21 cellular contexts compared by ENCODE assay signal in the genomic region with DNA sequence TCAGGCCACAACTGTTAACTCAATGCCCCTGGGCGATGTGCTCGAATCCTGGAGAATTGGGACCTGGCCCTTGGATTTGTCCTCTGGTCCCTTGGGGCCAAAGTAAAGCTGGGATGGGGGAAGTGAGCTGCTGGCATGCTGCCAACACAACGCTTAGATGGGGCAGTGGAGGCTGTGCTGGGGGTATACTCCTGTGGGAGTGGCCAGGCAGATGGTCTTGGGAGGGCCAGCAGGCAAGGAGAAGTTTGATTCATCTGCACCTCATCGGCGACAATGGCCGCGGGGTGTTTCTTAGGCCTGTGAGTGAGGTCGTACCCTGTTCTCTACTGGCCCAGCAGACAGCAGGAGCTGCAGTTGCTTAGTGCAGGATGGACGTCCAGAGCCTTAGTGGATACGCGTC.
"Had no signal": no experiment of that assay in that cellular context is flagged by ENCODE, and none has a peak within 500 bp of the region (broad histone marks: within the 10 kb centered on the region; RNA-seq: fewer than 3 reads in every experiment).

No MANE protein-coding gene starts in this region.

- H3K36me3 ChIP-seq: ascending aorta had no signal

- ATAC-seq: activated CD4-positive, CD25-positive, alpha-beta regulatory T cell treated with anti-CD3 and anti-CD28 coated beads, Interleukin-2, amount 50 U/mL, for 24 hours had no signal

- H3K27me3 ChIP-seq: ascending aorta, body of pancreas had no signal

- FAIRE-seq: bronchial epithelial cell had no signal

- H3K4me1 ChIP-seq: ascending aorta, body of pancreas had no signal

- H3K9me3 ChIP-seq: ascending aorta, body of pancreas had no signal

- H3K4me3 ChIP-seq: ascending aorta, body of pancreas, SK-N-MC had no signal

- DNase-seq: activated CD4-positive, alpha-beta T cell treated with anti-CD3 and anti-CD28 coated beads for 4 hours; activated CD8-positive, alpha-beta memory T cell treated with anti-CD3 and anti-CD28 coated beads, Interleukin-2, amount 50 U/mL, for 48 hours; activated CD8-positive, alpha-beta T cell treated with anti-CD3 and anti-CD28 coated beads, Interleukin-2, amount 10 ng/mL, durations not matched to agents 7 days and 5 days; activated naive CD4-positive, alpha-beta T cell; activated naive CD8-positive, alpha-beta T cell treated with anti-CD3 and anti-CD28 coated beads, Interleukin-2, amount 50 U/mL, for 24 hours; activated T-cell treated with anti-CD3 and anti-CD28 coated beads, Interleukin-2, amount 50 U/mL, for 1 hour; amniotic stem cell; body of pancreas; central memory CD4-positive, alpha-beta T cell; Kasumi-1; NCI-H1048; NCI-H146; NCI-H187 treated with DMSO at 0.1 percent for 48 hours; NCI-H345; NCI-H510A; NCI-H526 treated with DMSO at 0.1 percent for 48 hours; SW 1271 had no signal

- H3K27ac ChIP-seq: ascending aorta, body of pancreas, SK-N-MC had no signal
